Comparison of ENCODE assay signal across 7 cellular contexts in genomic region chr10:29590598-29591415, GRCh38. TPM values are rescaled to one million over a fixed set of nuclear protein-coding genes. Genes with fewer than 3 reads are reported as not detected.
DNase-seq lines count a peak whose midpoint lies in the region; ATAC-seq and TF ChIP-seq lines count a peak whose summit lies in the region.

No MANE protein-coding gene starts in this region.

- no peak overlapping the region for H2AFZ ChIP-seq in SU-DHL-6 (ENCODE audit: low read depth, low read length, severe bottlenecking)

- no peaks in the 10 kb centered on the region for H3K9me3 Mint-ChIP-seq in natural killer cell treated with Interleukin-12 subunit alpha and Interleukin-12 subunit beta and Interleukin-15 and Interleukin-18, amount 100 ng/mL, for 72 hours

- H3K27ac Mint-ChIP-seq in natural killer cell treated with Interleukin-12 subunit alpha and Interleukin-12 subunit beta and Interleukin-15 and Interleukin-18, amount 100 ng/mL, for 72 hours, result peak overlapping the region; percentile 9 to 78

- H3K9me2 ChIP-seq in SU-DHL-6 (replicated peaks; ENCODE audit: insufficient read depth, low read length), result no peaks in the 10 kb centered on the region

- H3K27me3 Mint-ChIP-seq in natural killer cell treated with Interleukin-12 subunit alpha and Interleukin-12 subunit beta and Interleukin-15 and Interleukin-18, amount 100 ng/mL, for 72 hours, result no peaks in the 10 kb centered on the region

- H3K4me1 ChIP-seq in esophagus (ENCODE audit: control insufficient read depth in 2 of 2, insufficient read depth in 2 of 2, low read length in 1 of 2), result peaks cover 5 to 7% of the 10 kb centered on the region in 2 donors

- no peaks in the 10 kb centered on the region for H4K20me1 ChIP-seq in SU-DHL-6 (ENCODE audit: low read depth, low read length)

- WGBS in esophagus, 2 donors, result 7 to 17% methylated on average over 2 of the region's 2 CpGs

- H3K4me3 ChIP-seq in SU-DHL-6 (ENCODE audit: insufficient read depth, low read length, poor library complexity, severe bottlenecking) (no peak overlapping the region), esophagus (ENCODE audit: low read depth in 1 of 2, low read length in 2 of 2) (peak overlapping the region in 1 of 2 donors; percentile 11)

- H3K79me2 ChIP-seq in SU-DHL-6 (ENCODE audit: insufficient read depth, low read length), result no peaks in the 10 kb centered on the region

- H3K27me3 ChIP-seq in SU-DHL-6 (ENCODE audit: low read length) (no peaks in the 10 kb centered on the region), esophagus (ENCODE audit: control insufficient read depth in 1 of 2, insufficient read depth in 2 of 2, low read length in 2 of 2) (no peaks in the 10 kb centered on the region)

- TF ChIP-seq CTCF in SU-DHL-6 (IDR thresholded peaks at IDR 0.05; ENCODE audit: insufficient read depth, low read length, poor library complexity, severe bottlenecking), result peak; percentile 88

- no peaks in the 10 kb centered on the region for H3K36me3 Mint-ChIP-seq in natural killer cell treated with Interleukin-12 subunit alpha and Interleukin-12 subunit beta and Interleukin-15 and Interleukin-18, amount 100 ng/mL, for 72 hours

- H3F3A ChIP-seq in SU-DHL-6 (ENCODE audit: insufficient read depth), result no peaks in the 10 kb centered on the region

- peaks cover 11% of the 10 kb centered on the region in 2 donors for H3K4me1 Mint-ChIP-seq in natural killer cell treated with Interleukin-12 subunit alpha and Interleukin-12 subunit beta and Interleukin-15 and Interleukin-18, amount 100 ng/mL, for 72 hours (ENCODE audit: low read depth in 2 of 2)

- H3K9ac ChIP-seq in SU-DHL-6 (ENCODE audit: low read length), result no peak overlapping the region

- H3K4me2 ChIP-seq in SU-DHL-6 (ENCODE audit: low read depth, low read length, poor library complexity, severe bottlenecking), result no peak overlapping the region

- peak; percentile 32 to 60 for ATAC-seq in natural killer cell treated with Interleukin-12 subunit alpha and Interleukin-12 subunit beta and Interleukin-15 and Interleukin-18, amount 100 ng/mL, for 72 hours
- ATAC-seq in GM18870 (IDR thresholded peaks at IDR 0.05; ENCODE audit: unreplicated experiment), result no peak
- no peak for ATAC-seq in GM21619 (IDR thresholded peaks at IDR 0.05; ENCODE audit: unreplicated experiment)

- no peaks in the 10 kb centered on the region for H3K9me3 ChIP-seq in SU-DHL-6 (ENCODE audit: insufficient read depth, low read length)
- no peaks in the 10 kb centered on the region for H3K9me3 ChIP-seq in esophagus (ENCODE audit: control insufficient read depth in 2 of 2, insufficient read depth in 1 of 2, low read depth in 1 of 2, low read length in 1 of 2)

- peak; percentile 60 for DNase-seq in EL
- peak; percentile 75 for DNase-seq in KBM-7
- DNase-seq in natural killer cell treated with Interleukin-12 subunit alpha and Interleukin-12 subunit beta and Interleukin-15 and Interleukin-18, amount 100 ng/mL, for 72 hours (ENCODE audit: low spot score), result peak; percentile 68

- in situ Hi-C loops in KBM-7 (cut with MboI; ENCODE audit: low pct_unique_long_range_greater_than_20kb, low sequenced_read_pairs), result no loop called here

- H3K36me3 ChIP-seq in SU-DHL-6 (ENCODE audit: low read length), result no peaks in the 10 kb centered on the region
- peaks cover 0 to 4% of the 10 kb centered on the region in 2 donors for H3K36me3 ChIP-seq in esophagus (ENCODE audit: control insufficient read depth in 2 of 2, insufficient read depth in 2 of 2, low read length in 1 of 2)

- H3K27ac ChIP-seq in SU-DHL-6 (ENCODE audit: low read depth, low read length) (no peak overlapping the region), esophagus (ENCODE audit: low read depth in 2 of 2, low read length in 1 of 2) (peak overlapping the region; percentile 11 to 30)

- H3K4me3 Mint-ChIP-seq in natural killer cell treated with Interleukin-12 subunit alpha and Interleukin-12 subunit beta and Interleukin-15 and Interleukin-18, amount 100 ng/mL, for 72 hours, result peak overlapping the region; percentile 14

RNA-seq across cellular contexts. Expression of gene SVIL, which starts 44.0 kb away (rescaled TPM):
- polyA plus RNA-seq in esophagus, result 10 to 100 TPM; 22.3 to 35.2 TPM
- total RNA-seq in natural killer cell treated with Interleukin-12 subunit alpha and Interleukin-12 subunit beta and Interleukin-15 and Interleukin-18, amount 100 ng/mL, for 72 hours, result 10 to 100 TPM in 1 of 2 donors, 1 to 10 TPM in 1; 6.8 to 18.8 TPM

Comparison
In these comparisons a context has a peak if more than half of its experiments do, and no peak if none do; other contexts are left out.
1. ATAC-seq: peak in natural killer cell treated with Interleukin-12 subunit alpha and Interleukin-12 subunit beta and Interleukin-15 and Interleukin-18, amount 100 ng/mL, for 72 hours (2 of 2); none in GM18870 (single experiment) and GM21619 (single experiment).
2. Peak in every context shown above with its lines, with median percentiles within 50 percentile points of each other: DNase-seq.